1 cellular context compared by ENCODE assay signal in the genomic region with DNA sequence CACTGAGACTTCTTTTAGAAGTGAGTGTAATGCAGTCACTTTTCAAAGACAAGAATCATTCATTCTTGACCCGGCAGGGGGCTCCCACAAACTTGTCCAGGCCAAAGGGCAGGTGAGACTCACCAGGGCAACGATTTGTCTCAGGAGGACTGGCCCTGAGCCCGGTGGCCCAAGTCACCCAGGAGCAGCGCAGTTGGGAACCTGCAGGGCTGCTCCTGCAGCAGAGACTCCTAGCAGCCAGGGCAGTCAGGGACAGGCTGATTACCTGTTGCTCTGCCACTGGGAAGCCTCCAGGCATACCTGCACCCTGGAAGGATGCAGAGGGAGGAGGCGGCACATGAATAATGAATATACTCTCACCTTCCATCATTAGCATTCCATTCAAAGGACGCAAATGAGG.
A peak's percentile ranks its signal among the peaks of the same experiment; 100 is the strongest.
TF ChIP-seq lines count a peak whose summit lies in the region.

No MANE protein-coding gene starts in this region.

TF ChIP-seq in WTC11, 78 proteins besides CTCF, POLR2A, EP300 and RAD21 (continued from another document):
- TF ChIP-seq AFF4 (CRISPR knock-in tag; IDR thresholded peaks at IDR 0.05; ENCODE audit: borderline replicate concordance) = no peak
- peak; percentile 72; the same call in 1 of the 2 replicates for TF ChIP-seq ZNF121 (CRISPR knock-in tag; IDR thresholded peaks at IDR 0.05)
